26 cellular contexts compared by ENCODE assay signal in the genomic region with DNA sequence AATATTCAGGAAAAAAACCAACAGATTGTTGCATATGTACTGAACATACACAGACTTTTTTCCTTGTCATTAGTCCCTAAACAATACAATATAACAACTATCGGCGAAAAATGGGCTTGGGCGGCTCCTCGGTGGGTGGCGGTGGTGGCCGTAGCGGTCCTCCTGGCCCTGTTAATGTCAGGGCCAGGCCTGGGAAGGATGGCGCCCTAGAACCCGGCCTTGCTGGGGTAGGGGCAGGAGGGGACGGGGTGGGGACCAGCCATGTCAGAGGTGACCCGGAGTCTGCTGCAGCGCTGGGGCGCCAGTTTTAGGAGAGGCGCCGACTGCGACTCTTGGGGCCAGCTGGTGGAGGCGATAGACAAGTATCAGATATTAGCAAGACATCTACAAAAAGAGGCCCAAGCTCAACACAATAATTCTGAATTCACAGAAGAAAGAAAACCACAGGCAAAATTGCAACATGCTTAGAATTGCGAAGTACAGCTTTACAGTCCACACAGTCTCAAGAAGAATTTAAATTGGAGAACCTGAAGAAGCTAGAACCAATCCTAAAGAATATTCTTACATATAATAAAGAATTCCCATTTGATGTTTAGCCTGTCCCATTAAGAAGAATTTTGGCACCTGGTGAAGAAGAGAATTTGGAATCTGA.
"Had no signal": no experiment of that assay in that cellular context is flagged by ENCODE, and none has a peak within 500 bp of the region (broad histone marks: within the 10 kb centered on the region; RNA-seq: fewer than 3 reads in every experiment).

No MANE protein-coding gene starts in this region.

- FAIRE-seq: islet of Langerhans had no signal

- H3K27me3 ChIP-seq: colonic mucosa, foreskin keratinocyte, gastroesophageal sphincter, heart left ventricle, hepatocyte, neural progenitor cell, sigmoid colon, stomach, thyroid gland had no signal

- H3K36me3 ChIP-seq: colonic mucosa, gastroesophageal sphincter, heart left ventricle, neural progenitor cell, sigmoid colon, stomach, thyroid gland had no signal

- H2AFZ ChIP-seq: hepatocyte, neural progenitor cell had no signal

- H3K9ac ChIP-seq: neural progenitor cell had no signal

- H3K27ac ChIP-seq: colonic mucosa, epithelial cell of prostate, foreskin keratinocyte, gastroesophageal sphincter, heart left ventricle, hepatocyte, neural progenitor cell, psoas muscle, sigmoid colon, stomach, thyroid gland had no signal

- H3K4me3 ChIP-seq: colonic mucosa, gastroesophageal sphincter, heart left ventricle, hepatocyte, neural progenitor cell, psoas muscle, sigmoid colon, stomach, thyroid gland had no signal

- DNase-seq: colonic mucosa; effector CD8-positive, alpha-beta T cell; endodermal cell; foreskin keratinocyte; heart left ventricle; kidney glomerular epithelial cell; left colon; left ventricle myocardium superior; mesendoderm; midbrain; naive thymus-derived CD4-positive, alpha-beta T cell; psoas muscle; sigmoid colon; stimulated activated CD4-positive, alpha-beta T cell treated with anti-CD3 and anti-CD28 coated beads, Interleukin-2, amount 100 ng/mL, for 24 hours; stimulated activated CD4-positive, alpha-beta T cell treated with anti-CD3 and anti-CD28 coated beads, Interleukin-4, amount 100 ng/mL, for 24 hours; stimulated activated naive CD4-positive, alpha-beta T cell treated with Interleukin-2 at 50 U/mL for 16 hours; stomach; thyroid gland had no signal

- H3K4me1 ChIP-seq: colonic mucosa had no signal

- H3K4me2 ChIP-seq: hepatocyte, neural progenitor cell had no signal

- H3K9me3 ChIP-seq: colonic mucosa, gastroesophageal sphincter, heart left ventricle, psoas muscle, sigmoid colon, stomach, thyroid gland had no signal

- ATAC-seq: esophagus mucosa; foreskin keratinocyte; gastroesophageal sphincter; heart left ventricle; left colon; left ventricle myocardium superior; naive thymus-derived CD4-positive, alpha-beta T cell; psoas muscle; right cardiac atrium; stimulated activated effector memory CD8-positive, alpha-beta T cell treated with anti-CD3 and anti-CD28 coated beads, Interleukin-12 subunit alpha, Interleukin-12 subunit beta, amount 100 ng/mL, for 72 hours had no signal
